In the genomic region with DNA sequence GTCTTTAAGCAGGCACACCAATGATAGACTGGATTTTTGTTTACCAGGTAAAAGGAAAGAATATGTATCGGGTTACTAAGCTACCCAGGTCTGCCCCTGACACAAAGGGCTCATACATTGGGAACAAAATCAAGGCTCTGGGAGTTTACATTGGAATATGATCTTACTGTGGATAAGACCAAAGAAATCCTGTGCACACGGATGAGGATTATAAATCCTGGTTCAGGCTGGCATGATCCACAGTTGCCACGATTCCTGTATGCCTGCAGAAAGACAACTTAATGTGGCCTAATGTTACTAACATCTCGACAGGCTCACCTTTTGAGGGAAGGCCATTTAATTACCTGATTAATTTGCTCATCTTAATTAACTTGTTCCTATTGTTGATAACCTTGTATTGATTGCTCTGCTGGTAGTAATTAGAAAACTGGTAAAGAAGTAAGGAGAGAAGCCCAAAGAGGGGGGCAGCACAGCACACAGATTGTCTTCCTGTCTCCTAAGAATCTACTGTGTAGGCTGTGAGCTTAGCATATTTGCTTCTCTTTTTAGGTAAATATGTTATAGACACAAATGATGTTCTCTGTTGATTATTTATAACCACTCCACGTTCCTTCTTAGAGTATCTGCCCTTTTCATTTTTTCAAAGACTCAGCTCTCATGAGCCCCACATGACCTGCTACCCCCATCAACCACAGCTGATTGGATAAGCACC, we compare ENCODE assay signal across 1 cellular context.
TF ChIP-seq lines count a peak whose summit lies in the region.

No MANE protein-coding gene starts in this region.

TF ChIP-seq in HepG2, 621 proteins besides CTCF, POLR2A, EP300 and RAD21 (continued from another document and continues in another):
- TF ChIP-seq, protein P1, sequence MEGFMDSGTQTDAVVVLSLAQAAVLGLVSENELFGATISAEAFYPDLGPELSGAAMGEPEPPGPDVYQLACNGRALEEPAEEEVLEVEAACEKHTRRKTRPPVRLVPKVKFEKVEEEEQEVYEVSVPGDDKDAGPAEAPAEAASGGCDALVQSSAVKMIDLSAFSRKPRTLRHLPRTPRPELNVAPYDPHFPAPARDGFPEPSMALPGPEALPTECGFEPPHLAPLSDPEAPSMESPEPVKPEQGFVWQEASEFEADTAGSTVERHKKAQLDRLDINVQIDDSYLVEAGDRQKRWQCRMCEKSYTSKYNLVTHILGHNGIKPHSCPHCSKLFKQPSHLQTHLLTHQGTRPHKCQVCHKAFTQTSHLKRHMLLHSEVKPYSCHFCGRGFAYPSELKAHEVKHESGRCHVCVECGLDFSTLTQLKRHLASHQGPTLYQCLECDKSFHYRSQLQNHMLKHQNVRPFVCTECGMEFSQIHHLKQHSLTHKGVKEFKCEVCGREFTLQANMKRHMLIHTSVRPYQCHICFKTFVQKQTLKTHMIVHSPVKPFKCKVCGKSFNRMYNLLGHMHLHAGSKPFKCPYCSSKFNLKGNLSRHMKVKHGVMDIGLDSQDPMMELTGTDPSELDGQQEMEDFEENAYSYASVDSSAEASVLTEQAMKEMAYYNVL (CRISPR knock-in tag; IDR thresholded peaks at IDR 0.05; ENCODE audit: borderline replicate concordance): no peak
- TF ChIP-seq U2AF2 (IDR thresholded peaks at IDR 0.05; ENCODE audit: low read depth, low read length) (no peak), NPAS2 (CRISPR knock-in tag; IDR thresholded peaks at IDR 0.05; ENCODE audit: borderline replicate concordance) (no peak), ZNF569 (CRISPR knock-in tag; IDR thresholded peaks at IDR 0.05; ENCODE audit: borderline replicate concordance) (no peak), JUND (CRISPR knock-in tag; IDR thresholded peaks at IDR 0.05) (no peak), SMARCC2 (IDR thresholded peaks at IDR 0.05) (no peak), ELF3 (CRISPR knock-in tag; IDR thresholded peaks at IDR 0.05) (peak; percentile 85), ZNF558 (CRISPR knock-in tag; IDR thresholded peaks at IDR 0.05; ENCODE audit: borderline replicate concordance) (no peak), MIXL1 (CRISPR knock-in tag; IDR thresholded peaks at IDR 0.05) (0 out of 2 replicates have a peak, but pooled peaks have one; percentile 44), KDM6A (CRISPR knock-in tag; IDR thresholded peaks at IDR 0.05; ENCODE audit: low read depth) (no peak), KDM3A (CRISPR knock-in tag; IDR thresholded peaks at IDR 0.05; ENCODE audit: low read depth) (no peak), ZNF335 (CRISPR knock-in tag; IDR thresholded peaks at IDR 0.05) (0 out of 2 replicates have a peak, but pooled peaks have one; percentile 6), SAP130 (CRISPR knock-in tag; IDR thresholded peaks at IDR 0.05; ENCODE audit: low read depth) (peak; percentile 83), NFE2 (CRISPR knock-in tag; IDR thresholded peaks at IDR 0.05) (no peak), SMYD3 (CRISPR knock-in tag; IDR thresholded peaks at IDR 0.05) (no peak), RBM39 (IDR thresholded peaks at IDR 0.05; ENCODE audit: low read depth, low read length, poor library complexity, severe bottlenecking) (no peak), ZNF567 (CRISPR knock-in tag; IDR thresholded peaks at IDR 0.05; ENCODE audit: borderline replicate concordance) (no peak), ZSCAN12 (CRISPR knock-in tag; IDR thresholded peaks at IDR 0.05) (no peak), POGZ (CRISPR knock-in tag; IDR thresholded peaks at IDR 0.05) (peak; percentile 84), KDM2A (CRISPR knock-in tag; IDR thresholded peaks at IDR 0.05; ENCODE audit: borderline replicate concordance, low read depth) (no peak), ZFY (CRISPR knock-in tag; IDR thresholded peaks at IDR 0.05) (no peak), KDM5A (IDR thresholded peaks at IDR 0.05; ENCODE audit: borderline replicate concordance, low read length) (no peak), MIER2 (CRISPR knock-in tag; IDR thresholded peaks at IDR 0.05) (peak; percentile 37; the same call in 1 of the 2 replicates), ZNF607 (CRISPR knock-in tag; IDR thresholded peaks at IDR 0.05; ENCODE audit: borderline replicate concordance) (no peak; the same call in 1 of the 2 replicates), ZNF296 (CRISPR knock-in tag; conservative IDR thresholded peaks at IDR 0.05) (no peak), RFX5 (IDR thresholded peaks at IDR 0.05; ENCODE audit: low read depth, low read length) (peak; percentile 28; the same call in 1 of the 2 replicates), SIX4 (CRISPR knock-in tag; IDR thresholded peaks at IDR 0.05) (peak; percentile 100), ZNF749 (CRISPR knock-in tag; IDR thresholded peaks at IDR 0.05; ENCODE audit: borderline replicate concordance) (no peak), ZNF264 (CRISPR knock-in tag; IDR thresholded peaks at IDR 0.05) (peak; percentile 47; the same call in 1 of the 2 replicates), ZBTB1 (CRISPR knock-in tag; IDR thresholded peaks at IDR 0.05; ENCODE audit: borderline replicate concordance) (no peak), ZNF329 (CRISPR knock-in tag; IDR thresholded peaks at IDR 0.05; ENCODE audit: low read depth) (no peak), ZFP36L1 (CRISPR knock-in tag; IDR thresholded peaks at IDR 0.05) (0 out of 2 replicates have a peak, but pooled peaks have one; percentile 41), ESRRA (CRISPR knock-in tag; IDR thresholded peaks at IDR 0.05; ENCODE audit: low read depth) (no peak), ZNF530 (CRISPR knock-in tag; IDR thresholded peaks at IDR 0.05; ENCODE audit: low read depth) (no peak), GTF3A (CRISPR knock-in tag; conservative IDR thresholded peaks at IDR 0.05) (no peak), ZFP36L2 (CRISPR knock-in tag; IDR thresholded peaks at IDR 0.05) (no peak), SAFB2 (CRISPR knock-in tag; IDR thresholded peaks at IDR 0.05; ENCODE audit: borderline replicate concordance, low read depth) (no peak), ZNF543 (CRISPR knock-in tag; IDR thresholded peaks at IDR 0.05) (peak; percentile 76)
- TF ChIP-seq, protein P2, sequence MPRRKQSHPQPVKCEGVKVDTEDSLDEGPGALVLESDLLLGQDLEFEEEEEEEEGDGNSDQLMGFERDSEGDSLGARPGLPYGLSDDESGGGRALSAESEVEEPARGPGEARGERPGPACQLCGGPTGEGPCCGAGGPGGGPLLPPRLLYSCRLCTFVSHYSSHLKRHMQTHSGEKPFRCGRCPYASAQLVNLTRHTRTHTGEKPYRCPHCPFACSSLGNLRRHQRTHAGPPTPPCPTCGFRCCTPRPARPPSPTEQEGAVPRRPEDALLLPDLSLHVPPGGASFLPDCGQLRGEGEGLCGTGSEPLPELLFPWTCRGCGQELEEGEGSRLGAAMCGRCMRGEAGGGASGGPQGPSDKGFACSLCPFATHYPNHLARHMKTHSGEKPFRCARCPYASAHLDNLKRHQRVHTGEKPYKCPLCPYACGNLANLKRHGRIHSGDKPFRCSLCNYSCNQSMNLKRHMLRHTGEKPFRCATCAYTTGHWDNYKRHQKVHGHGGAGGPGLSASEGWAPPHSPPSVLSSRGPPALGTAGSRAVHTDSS (CRISPR knock-in tag; conservative IDR thresholded peaks at IDR 0.05): no peak
- TF ChIP-seq, protein P3, sequence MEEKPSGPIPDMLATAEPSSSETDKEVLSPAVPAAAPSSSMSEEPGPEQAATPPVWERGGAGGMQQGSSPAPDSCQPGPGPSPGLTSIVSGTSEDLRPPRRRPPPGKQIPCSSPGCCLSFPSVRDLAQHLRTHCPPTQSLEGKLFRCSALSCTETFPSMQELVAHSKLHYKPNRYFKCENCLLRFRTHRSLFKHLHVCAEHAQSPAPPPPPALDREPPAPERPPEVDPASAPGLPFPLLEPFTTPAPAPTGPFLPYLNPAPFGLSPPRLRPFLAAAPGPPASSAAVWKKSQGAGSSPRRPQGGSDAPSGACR (CRISPR knock-in tag; IDR thresholded peaks at IDR 0.05): no peak
- TF ChIP-seq, protein P4, sequence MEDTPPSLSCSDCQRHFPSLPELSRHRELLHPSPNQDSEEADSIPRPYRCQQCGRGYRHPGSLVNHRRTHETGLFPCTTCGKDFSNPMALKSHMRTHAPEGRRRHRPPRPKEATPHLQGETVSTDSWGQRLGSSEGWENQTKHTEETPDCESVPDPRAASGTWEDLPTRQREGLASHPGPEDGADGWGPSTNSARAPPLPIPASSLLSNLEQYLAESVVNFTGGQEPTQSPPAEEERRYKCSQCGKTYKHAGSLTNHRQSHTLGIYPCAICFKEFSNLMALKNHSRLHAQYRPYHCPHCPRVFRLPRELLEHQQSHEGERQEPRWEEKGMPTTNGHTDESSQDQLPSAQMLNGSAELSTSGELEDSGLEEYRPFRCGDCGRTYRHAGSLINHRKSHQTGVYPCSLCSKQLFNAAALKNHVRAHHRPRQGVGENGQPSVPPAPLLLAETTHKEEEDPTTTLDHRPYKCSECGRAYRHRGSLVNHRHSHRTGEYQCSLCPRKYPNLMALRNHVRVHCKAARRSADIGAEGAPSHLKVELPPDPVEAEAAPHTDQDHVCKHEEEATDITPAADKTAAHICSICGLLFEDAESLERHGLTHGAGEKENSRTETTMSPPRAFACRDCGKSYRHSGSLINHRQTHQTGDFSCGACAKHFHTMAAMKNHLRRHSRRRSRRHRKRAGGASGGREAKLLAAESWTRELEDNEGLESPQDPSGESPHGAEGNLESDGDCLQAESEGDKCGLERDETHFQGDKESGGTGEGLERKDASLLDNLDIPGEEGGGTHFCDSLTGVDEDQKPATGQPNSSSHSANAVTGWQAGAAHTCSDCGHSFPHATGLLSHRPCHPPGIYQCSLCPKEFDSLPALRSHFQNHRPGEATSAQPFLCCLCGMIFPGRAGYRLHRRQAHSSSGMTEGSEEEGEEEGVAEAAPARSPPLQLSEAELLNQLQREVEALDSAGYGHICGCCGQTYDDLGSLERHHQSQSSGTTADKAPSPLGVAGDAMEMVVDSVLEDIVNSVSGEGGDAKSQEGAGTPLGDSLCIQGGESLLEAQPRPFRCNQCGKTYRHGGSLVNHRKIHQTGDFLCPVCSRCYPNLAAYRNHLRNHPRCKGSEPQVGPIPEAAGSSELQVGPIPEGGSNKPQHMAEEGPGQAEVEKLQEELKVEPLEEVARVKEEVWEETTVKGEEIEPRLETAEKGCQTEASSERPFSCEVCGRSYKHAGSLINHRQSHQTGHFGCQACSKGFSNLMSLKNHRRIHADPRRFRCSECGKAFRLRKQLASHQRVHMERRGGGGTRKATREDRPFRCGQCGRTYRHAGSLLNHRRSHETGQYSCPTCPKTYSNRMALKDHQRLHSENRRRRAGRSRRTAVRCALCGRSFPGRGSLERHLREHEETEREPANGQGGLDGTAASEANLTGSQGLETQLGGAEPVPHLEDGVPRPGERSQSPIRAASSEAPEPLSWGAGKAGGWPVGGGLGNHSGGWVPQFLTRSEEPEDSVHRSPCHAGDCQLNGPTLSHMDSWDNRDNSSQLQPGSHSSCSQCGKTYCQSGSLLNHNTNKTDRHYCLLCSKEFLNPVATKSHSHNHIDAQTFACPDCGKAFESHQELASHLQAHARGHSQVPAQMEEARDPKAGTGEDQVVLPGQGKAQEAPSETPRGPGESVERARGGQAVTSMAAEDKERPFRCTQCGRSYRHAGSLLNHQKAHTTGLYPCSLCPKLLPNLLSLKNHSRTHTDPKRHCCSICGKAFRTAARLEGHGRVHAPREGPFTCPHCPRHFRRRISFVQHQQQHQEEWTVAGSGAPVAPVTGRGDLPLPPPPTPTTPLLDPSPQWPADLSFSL (CRISPR knock-in tag; IDR thresholded peaks at IDR 0.05): no peak
- TF ChIP-seq, protein P5, sequence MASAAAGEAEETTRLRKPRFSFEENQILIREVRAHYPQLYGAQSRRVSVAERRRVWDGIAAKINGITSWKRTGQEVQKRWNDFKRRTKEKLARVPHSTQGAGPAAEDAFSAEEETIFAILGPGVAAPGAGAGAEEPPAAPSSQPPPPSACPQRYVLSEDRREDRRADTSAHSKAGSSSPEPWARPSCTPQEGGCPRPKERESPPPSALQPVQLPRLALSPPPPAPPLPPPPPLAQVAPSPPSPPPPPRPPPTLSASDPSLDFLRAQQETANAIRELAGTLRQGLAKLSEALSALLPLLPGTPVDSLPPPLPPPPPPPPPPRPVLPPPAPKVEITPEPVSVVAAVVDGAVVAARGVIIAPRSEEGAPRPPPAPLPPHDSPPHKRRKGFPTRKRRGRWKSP (CRISPR knock-in tag; IDR thresholded peaks at IDR 0.05): peak; percentile 31; the same call in 1 of the 2 replicates
- TF ChIP-seq, protein P6, sequence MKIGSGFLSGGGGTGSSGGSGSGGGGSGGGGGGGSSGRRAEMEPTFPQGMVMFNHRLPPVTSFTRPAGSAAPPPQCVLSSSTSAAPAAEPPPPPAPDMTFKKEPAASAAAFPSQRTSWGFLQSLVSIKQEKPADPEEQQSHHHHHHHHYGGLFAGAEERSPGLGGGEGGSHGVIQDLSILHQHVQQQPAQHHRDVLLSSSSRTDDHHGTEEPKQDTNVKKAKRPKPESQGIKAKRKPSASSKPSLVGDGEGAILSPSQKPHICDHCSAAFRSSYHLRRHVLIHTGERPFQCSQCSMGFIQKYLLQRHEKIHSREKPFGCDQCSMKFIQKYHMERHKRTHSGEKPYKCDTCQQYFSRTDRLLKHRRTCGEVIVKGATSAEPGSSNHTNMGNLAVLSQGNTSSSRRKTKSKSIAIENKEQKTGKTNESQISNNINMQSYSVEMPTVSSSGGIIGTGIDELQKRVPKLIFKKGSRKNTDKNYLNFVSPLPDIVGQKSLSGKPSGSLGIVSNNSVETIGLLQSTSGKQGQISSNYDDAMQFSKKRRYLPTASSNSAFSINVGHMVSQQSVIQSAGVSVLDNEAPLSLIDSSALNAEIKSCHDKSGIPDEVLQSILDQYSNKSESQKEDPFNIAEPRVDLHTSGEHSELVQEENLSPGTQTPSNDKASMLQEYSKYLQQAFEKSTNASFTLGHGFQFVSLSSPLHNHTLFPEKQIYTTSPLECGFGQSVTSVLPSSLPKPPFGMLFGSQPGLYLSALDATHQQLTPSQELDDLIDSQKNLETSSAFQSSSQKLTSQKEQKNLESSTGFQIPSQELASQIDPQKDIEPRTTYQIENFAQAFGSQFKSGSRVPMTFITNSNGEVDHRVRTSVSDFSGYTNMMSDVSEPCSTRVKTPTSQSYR (CRISPR knock-in tag; IDR thresholded peaks at IDR 0.05; ENCODE audit: borderline replicate concordance): no peak
- TF ChIP-seq, protein P7, sequence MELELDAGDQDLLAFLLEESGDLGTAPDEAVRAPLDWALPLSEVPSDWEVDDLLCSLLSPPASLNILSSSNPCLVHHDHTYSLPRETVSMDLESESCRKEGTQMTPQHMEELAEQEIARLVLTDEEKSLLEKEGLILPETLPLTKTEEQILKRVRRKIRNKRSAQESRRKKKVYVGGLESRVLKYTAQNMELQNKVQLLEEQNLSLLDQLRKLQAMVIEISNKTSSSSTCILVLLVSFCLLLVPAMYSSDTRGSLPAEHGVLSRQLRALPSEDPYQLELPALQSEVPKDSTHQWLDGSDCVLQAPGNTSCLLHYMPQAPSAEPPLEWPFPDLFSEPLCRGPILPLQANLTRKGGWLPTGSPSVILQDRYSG (CRISPR knock-in tag; IDR thresholded peaks at IDR 0.05): 0 out of 2 replicates have a peak, but pooled peaks have one; percentile 61
- TF ChIP-seq, protein P8, sequence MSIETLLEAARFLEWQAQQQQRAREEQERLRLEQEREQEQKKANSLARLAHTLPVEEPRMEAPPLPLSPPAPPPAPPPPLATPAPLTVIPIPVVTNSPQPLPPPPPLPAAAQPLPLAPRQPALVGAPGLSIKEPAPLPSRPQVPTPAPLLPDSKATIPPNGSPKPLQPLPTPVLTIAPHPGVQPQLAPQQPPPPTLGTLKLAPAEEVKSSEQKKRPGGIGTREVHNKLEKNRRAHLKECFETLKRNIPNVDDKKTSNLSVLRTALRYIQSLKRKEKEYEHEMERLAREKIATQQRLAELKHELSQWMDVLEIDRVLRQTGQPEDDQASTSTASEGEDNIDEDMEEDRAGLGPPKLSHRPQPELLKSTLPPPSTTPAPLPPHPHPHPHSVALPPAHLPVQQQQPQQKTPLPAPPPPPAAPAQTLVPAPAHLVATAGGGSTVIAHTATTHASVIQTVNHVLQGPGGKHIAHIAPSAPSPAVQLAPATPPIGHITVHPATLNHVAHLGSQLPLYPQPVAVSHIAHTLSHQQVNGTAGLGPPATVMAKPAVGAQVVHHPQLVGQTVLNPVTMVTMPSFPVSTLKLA (IDR thresholded peaks at IDR 0.05): no peak
